ENCODE assay signal across 8 cellular contexts in the genomic region with DNA sequence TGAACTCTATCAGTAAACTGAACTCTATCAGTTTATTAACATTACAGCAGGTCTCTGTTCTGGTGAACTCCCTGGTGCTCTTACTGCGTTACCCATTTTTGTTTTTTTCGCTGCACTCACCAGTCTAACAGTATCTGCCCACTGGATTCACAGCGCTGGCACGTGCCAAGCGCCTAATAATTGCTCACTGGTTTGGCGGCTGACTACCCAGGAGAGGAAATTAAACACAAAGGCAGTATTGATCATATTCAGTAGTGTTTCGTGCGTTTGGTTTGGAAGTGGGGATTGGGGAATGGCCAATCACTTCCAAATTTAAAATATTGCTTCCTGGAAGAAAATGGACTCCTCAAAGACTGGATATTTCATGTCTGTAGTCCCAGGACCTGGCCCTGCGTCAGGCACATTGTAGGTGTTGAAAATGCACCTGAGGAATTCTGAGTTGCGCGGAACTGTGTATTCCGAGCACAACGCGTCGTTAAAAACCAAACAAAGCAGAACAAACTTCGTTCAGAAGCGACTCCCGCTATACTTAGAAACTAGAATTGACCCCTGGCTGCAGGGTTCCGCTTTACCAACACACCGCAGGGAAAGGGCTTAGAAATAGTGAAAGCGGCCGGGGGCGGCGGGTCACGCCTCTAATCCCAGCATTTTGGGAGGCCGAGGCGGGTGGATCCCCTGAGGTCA. TPM values are rescaled to one million over a fixed set of nuclear protein-coding genes. Genes with fewer than 3 reads are reported as not detected.
DNase-seq lines count a peak whose midpoint lies in the region; ATAC-seq and TF ChIP-seq lines count a peak whose summit lies in the region.

No MANE protein-coding gene starts in this region.

- CTCF ChIA-PET in A673 (lab: Charles Lee): interaction anchor here (0.6 to 1.0 kb wide), 2 partner anchors 14 to 17 kb away, joined by 4 to 5 read pairs; no protein-coding TSS in a partner anchor

- H3K9me3 Mint-ChIP-seq in activated T-helper 2 cell treated with anti-CD3 and anti-CD28 coated beads, Interferon-gamma antibody, Interleukin-2, Interleukin-4, amounts not matched to agents 10 μg/mL and 5 μg/mL and 100 μg/mL, durations not matched to agents 14 hours and 24 hours and 36 hours: no peaks in the 10 kb centered on the region

- H3K9me3 ChIP-seq in A673 (ENCODE audit: low read depth, low read length, poor library complexity, severe bottlenecking) (no peaks in the 10 kb centered on the region), neuronal stem cell (replicated peaks in 1 of 2; ENCODE audit: control insufficient read depth in 2 of 2, insufficient read depth in 1 of 2, low read depth in 1 of 2, low read length in 2 of 2) (no peaks in the 10 kb centered on the region)

- no CpG with 5 or more reads among the region's 27 CpGs for WGBS in neuronal stem cell (ENCODE audit: extremely low coverage in 2 of 2, insufficient read length in 2 of 2, insufficient replicate concordance in 1 of 2), 2 donors

- H3K79me1 ChIP-seq in neuronal stem cell (ENCODE audit: low read depth, low read length): peaks cover 3% of the 10 kb centered on the region

- peak overlapping the region; percentile 95 for H3K27ac Mint-ChIP-seq in activated T-helper 2 cell treated with anti-CD3 and anti-CD28 coated beads, Interferon-gamma antibody, Interleukin-2, Interleukin-4, amounts not matched to agents 10 μg/mL and 5 μg/mL and 100 μg/mL, durations not matched to agents 14 hours and 24 hours and 36 hours

- H3K4me1 Mint-ChIP-seq in activated T-helper 2 cell treated with anti-CD3 and anti-CD28 coated beads, Interferon-gamma antibody, Interleukin-2, Interleukin-4, amounts not matched to agents 10 μg/mL and 5 μg/mL and 100 μg/mL, durations not matched to agents 14 hours and 24 hours and 36 hours (ENCODE audit: low read depth): peaks cover 29% of the 10 kb centered on the region

- no peak overlapping the region for H2BK12ac ChIP-seq in neuronal stem cell (ENCODE audit: low read length)

- no peak overlapping the region for H2BK15ac ChIP-seq in neuronal stem cell (ENCODE audit: low read length)

- no peak overlapping the region for H3K4ac ChIP-seq in neuronal stem cell (ENCODE audit: low read length)

- no peak for TF ChIP-seq POLR2A in GM18505 (IDR thresholded peaks at IDR 0.05; ENCODE audit: borderline replicate concordance, extremely low read depth, insufficient read depth, insufficient read length)

- no peak overlapping the region for H3K14ac ChIP-seq in neuronal stem cell (ENCODE audit: low read length)

- no peak overlapping the region for H2BK120ac ChIP-seq in neuronal stem cell (ENCODE audit: low read depth, low read length)

- H3K4me3 Mint-ChIP-seq in activated T-helper 2 cell treated with anti-CD3 and anti-CD28 coated beads, Interferon-gamma antibody, Interleukin-2, Interleukin-4, amounts not matched to agents 10 μg/mL and 5 μg/mL and 100 μg/mL, durations not matched to agents 14 hours and 24 hours and 36 hours (ENCODE audit: low read depth): peak overlapping the region; percentile 99

- H3K4me2 ChIP-seq in neuronal stem cell (ENCODE audit: insufficient read depth, low read length, poor library complexity, severe bottlenecking): peak overlapping the region; percentile 75

- TSS peak; percentile 82 for BruUV-seq in A673 (replicated peaks; lab: Mats Ljungman, UMichigan)

- no peak overlapping the region for H3K9ac ChIP-seq in neuronal stem cell (ENCODE audit: low read depth, low read length, poor library complexity)

- H3K27me3 ChIP-seq in A673 (replicated peaks; ENCODE audit: insufficient read depth, low read depth, low read length, poor library complexity) (no peaks in the 10 kb centered on the region), neuronal stem cell (ENCODE audit: control insufficient read depth in 3 of 3, insufficient read depth in 3 of 3, low read depth in 1 of 3, low read length in 3 of 3) (peaks cover 0 to 2% (median 0%) of the 10 kb centered on the region in 3 experiments)

- intact Hi-C loops in A673 (cut with micrococcal nuclease; ENCODE audit: unreplicated experiment): loop anchor here (1.0 kb wide), 1 partner anchor 15 kb away; a partner anchor contains a TSS
- intact Hi-C loops in activated T-helper 2 cell treated with anti-CD3 and anti-CD28 coated beads, Interferon-gamma antibody, Interleukin-2, Interleukin-4, amounts not matched to agents 10 μg/mL and 5 μg/mL and 100 μg/mL, durations not matched to agents 14 hours and 24 hours and 36 hours (cut with micrococcal nuclease): loop anchor here (5.0 kb wide), 1 partner anchor 141 kb away; no protein-coding TSS in a partner anchor

- DNase-seq in A673 (ENCODE audit: low spot score): peak; percentile 62
- peak; percentile 62 for DNase-seq in NOMO-1 treated with DMSO at 0.1 percent for 48 hours (lab: John Stamatoyannopoulos, UW; ENCODE audit: unreplicated experiment)
- peak; percentile 30 for DNase-seq in activated T-helper 2 cell treated with anti-CD3 and anti-CD28 coated beads, Interferon-gamma antibody, Interleukin-2, Interleukin-4, amounts not matched to agents 10 μg/mL and 5 μg/mL and 100 μg/mL, durations not matched to agents 14 hours and 24 hours and 36 hours (ENCODE audit: low spot score)
- peak; percentile 45 to 77 for DNase-seq in foreskin fibroblast
- DNase-seq in neuronal stem cell (ENCODE audit: low spot score): no peak
- no peak for DNase-seq in GDM1 (lab: John Stamatoyannopoulos, UW)

- H3K36me3 ChIP-seq in A673 (ENCODE audit: insufficient read depth, low read length, poor library complexity, severe bottlenecking) (peaks cover 36% of the 10 kb centered on the region), neuronal stem cell (replicated peaks in 1 of 2; ENCODE audit: control insufficient read depth in 2 of 2, insufficient read depth in 2 of 2, low read length in 2 of 2) (peaks cover 21 to 36% of the 10 kb centered on the region in 2 donors)

- H2BK5ac ChIP-seq in neuronal stem cell (ENCODE audit: low read length): no peak overlapping the region

- H3K18ac ChIP-seq in neuronal stem cell (ENCODE audit: low read length): no peak overlapping the region

- peaks cover 43% of the 10 kb centered on the region for H3K36me3 Mint-ChIP-seq in activated T-helper 2 cell treated with anti-CD3 and anti-CD28 coated beads, Interferon-gamma antibody, Interleukin-2, Interleukin-4, amounts not matched to agents 10 μg/mL and 5 μg/mL and 100 μg/mL, durations not matched to agents 14 hours and 24 hours and 36 hours (ENCODE audit: low read depth)

- peaks cover 16% of the 10 kb centered on the region for H3K4me1 ChIP-seq in A673 (ENCODE audit: insufficient read depth, low read length, poor library complexity, severe bottlenecking)
- peaks cover 2 to 18% of the 10 kb centered on the region in 2 donors for H3K4me1 ChIP-seq in neuronal stem cell (ENCODE audit: control insufficient read depth in 2 of 2, insufficient read depth in 1 of 2, low read depth in 1 of 2, low read length in 2 of 2)

- peaks cover 24% of the 10 kb centered on the region for H3K27me3 Mint-ChIP-seq in activated T-helper 2 cell treated with anti-CD3 and anti-CD28 coated beads, Interferon-gamma antibody, Interleukin-2, Interleukin-4, amounts not matched to agents 10 μg/mL and 5 μg/mL and 100 μg/mL, durations not matched to agents 14 hours and 24 hours and 36 hours (ENCODE audit: low read depth)

- H2AFZ ChIP-seq in neuronal stem cell (ENCODE audit: low read length): peak overlapping the region; percentile 92

- H2AK5ac ChIP-seq in neuronal stem cell (ENCODE audit: low read depth, low read length): no peak overlapping the region

- no peak overlapping the region for H4K91ac ChIP-seq in neuronal stem cell (ENCODE audit: low read depth, low read length, poor library complexity)

- peak overlapping the region; percentile 93 for H3K27ac ChIP-seq in A673 (ENCODE audit: low read depth, low read length, poor library complexity, severe bottlenecking)
- peak overlapping the region; percentile 10 for H3K27ac ChIP-seq in neuronal stem cell (replicated peaks; ENCODE audit: low read length)

- H3K4me3 ChIP-seq in A673 (ENCODE audit: low read depth, low read length, poor library complexity, severe bottlenecking) (peak overlapping the region; percentile 81), foreskin fibroblast (ENCODE audit: low read depth in 1 of 2, low read length in 2 of 2) (peak overlapping the region; percentile 83 to 96), neuronal stem cell (ENCODE audit: low read length in 2 of 2) (peak overlapping the region; percentile 86 to 89)

- H3K23ac ChIP-seq in neuronal stem cell (ENCODE audit: low read depth, low read length, poor library complexity): no peak overlapping the region

- ATAC-seq in GM18505 (IDR thresholded peaks at IDR 0.05; ENCODE audit: unreplicated experiment): peak; percentile 31
- ATAC-seq in HG03060 (IDR thresholded peaks at IDR 0.05; ENCODE audit: low read depth, unreplicated experiment): peak; percentile 19

- H4K8ac ChIP-seq in neuronal stem cell (ENCODE audit: low read depth, low read length): no peak overlapping the region

- TF ChIP-seq CTCF in A673 (conservative IDR thresholded peaks at IDR 0.05; ENCODE audit: low read depth, low read length) (no peak), foreskin fibroblast (IDR thresholded peaks at IDR 0.05; ENCODE audit: low read depth, low read length) (no peak)

- POLR2A ChIA-PET in A673 (lab: Charles Lee; ENCODE audit: low non-redundant PET): interaction anchor here (0.6 kb wide), 2 partner anchors 15 to 134 kb away, joined by 4 to 8 read pairs; a partner anchor contains a TSS

RNA-seq across cellular contexts. Expression of a gene that starts 1.1 kb away (rescaled TPM):
- total RNA-seq in A673 (2021): 913 and 995 TPM in 2 replicates
- 1,179 and 1,223 TPM in 2 replicates for total RNA-seq in activated T-helper 2 cell treated with anti-CD3 and anti-CD28 coated beads, Interferon-gamma antibody, Interleukin-2, Interleukin-4, amounts not matched to agents 10 μg/mL and 5 μg/mL and 100 μg/mL, durations not matched to agents 14 hours and 24 hours and 36 hours
- 2,647 TPM for polyA plus RNA-seq in neuronal stem cell (2013, experiment 1 of 2)
- 2,677 TPM for polyA plus RNA-seq in neuronal stem cell (2013, experiment 2 of 2)

RNA-seq across cellular contexts. Expression of a gene that starts 14.9 kb away (rescaled TPM):
- 24.4 and 25.2 TPM in 2 replicates for total RNA-seq in A673 (2021)
- 3.6 TPM in 2 replicates for total RNA-seq in activated T-helper 2 cell treated with anti-CD3 and anti-CD28 coated beads, Interferon-gamma antibody, Interleukin-2, Interleukin-4, amounts not matched to agents 10 μg/mL and 5 μg/mL and 100 μg/mL, durations not matched to agents 14 hours and 24 hours and 36 hours
- polyA plus RNA-seq in neuronal stem cell (2013, experiment 1 of 2): 5.8 TPM
- 6.6 TPM for polyA plus RNA-seq in neuronal stem cell (2013, experiment 2 of 2)

RNA-seq across cellular contexts. Expression of a gene that starts 55.6 kb away (rescaled TPM):
- not detected in 2 replicates for total RNA-seq in A673 (2021)
- total RNA-seq in activated T-helper 2 cell treated with anti-CD3 and anti-CD28 coated beads, Interferon-gamma antibody, Interleukin-2, Interleukin-4, amounts not matched to agents 10 μg/mL and 5 μg/mL and 100 μg/mL, durations not matched to agents 14 hours and 24 hours and 36 hours: 4.7 and 5.0 TPM in 2 replicates
- polyA plus RNA-seq in neuronal stem cell (2013, experiment 1 of 2): not detected
- polyA plus RNA-seq in neuronal stem cell (2013, experiment 2 of 2): not detected

Comparison
In these comparisons a context has a peak if more than half of its experiments do, and no peak if none do; other contexts are left out.
1. DNase-seq: peak in A673 (single experiment), NOMO-1 treated with DMSO at 0.1 percent for 48 hours (single experiment), activated T-helper 2 cell treated with anti-CD3 and anti-CD28 coated beads, Interferon-gamma antibody, Interleukin-2, Interleukin-4, amounts not matched to agents 10 μg/mL and 5 μg/mL and 100 μg/mL, durations not matched to agents 14 hours and 24 hours and 36 hours (single experiment) and foreskin fibroblast (2 of 2); none in neuronal stem cell (single experiment) and GDM1 (single experiment).
2. Peak in every context shown above with its lines, with median percentiles within 50 percentile points of each other: H3K4me3 ChIP-seq.